In the genomic region with DNA sequence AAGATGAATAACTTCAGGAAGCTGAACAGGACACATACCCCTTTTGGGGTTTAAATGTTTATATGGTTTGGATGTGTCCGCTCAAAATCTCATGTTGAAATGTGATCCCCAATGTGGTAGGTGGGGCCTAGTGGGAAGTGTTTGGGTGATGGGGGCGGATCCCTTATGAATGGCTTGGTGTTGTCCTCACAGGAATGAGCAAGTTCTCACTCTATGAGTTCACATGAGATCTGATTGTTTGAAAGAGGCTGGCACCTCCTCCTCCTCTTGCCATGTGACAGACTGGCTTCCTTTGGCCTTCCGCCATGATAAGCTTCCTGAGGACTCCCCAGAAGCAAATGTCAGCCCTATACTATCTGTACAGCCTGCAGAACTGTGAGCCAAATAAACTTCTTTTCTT, we compare ENCODE assay signal across 1 cellular context.
TF ChIP-seq lines count a peak whose summit lies in the region.

No MANE protein-coding gene starts in this region.

TF ChIP-seq in WTC11, 78 proteins besides CTCF, POLR2A, EP300 and RAD21 (continued from another document):
- TF ChIP-seq, protein P1, sequence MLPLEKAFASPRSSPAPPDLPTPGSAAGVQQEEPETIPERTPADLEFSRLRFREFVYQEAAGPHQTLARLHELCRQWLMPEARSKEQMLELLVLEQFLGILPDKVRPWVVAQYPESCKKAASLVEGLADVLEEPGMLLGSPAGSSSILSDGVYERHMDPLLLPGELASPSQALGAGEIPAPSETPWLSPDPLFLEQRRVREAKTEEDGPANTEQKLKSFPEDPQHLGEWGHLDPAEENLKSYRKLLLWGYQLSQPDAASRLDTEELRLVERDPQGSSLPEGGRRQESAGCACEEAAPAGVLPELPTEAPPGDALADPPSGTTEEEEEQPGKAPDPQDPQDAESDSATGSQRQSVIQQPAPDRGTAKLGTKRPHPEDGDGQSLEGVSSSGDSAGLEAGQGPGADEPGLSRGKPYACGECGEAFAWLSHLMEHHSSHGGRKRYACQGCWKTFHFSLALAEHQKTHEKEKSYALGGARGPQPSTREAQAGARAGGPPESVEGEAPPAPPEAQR (CRISPR knock-in tag; IDR thresholded peaks at IDR 0.05), result no peak
